In the genomic region with DNA sequence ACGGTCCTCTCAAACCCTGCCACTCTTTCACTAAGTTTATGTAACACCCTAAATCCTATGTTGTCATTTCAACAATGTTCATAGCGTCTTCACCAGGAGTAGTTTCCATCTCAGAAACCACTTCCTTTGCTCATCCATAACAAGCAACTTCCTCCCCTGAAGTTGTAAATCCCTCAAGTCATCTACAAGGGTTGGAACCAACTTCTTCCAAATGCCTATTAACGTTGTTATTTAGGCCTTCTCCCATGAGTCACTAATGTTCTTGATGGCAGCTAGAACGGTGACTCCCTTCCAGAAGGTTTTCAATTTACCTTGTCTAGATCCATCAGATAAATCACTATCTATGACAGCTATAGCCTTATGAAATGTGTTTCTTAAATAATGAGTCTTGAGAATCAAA, we compare ENCODE assay signal across 15 cellular contexts.
"Had no signal": no experiment of that assay in that cellular context is flagged by ENCODE, and none has a peak within 500 bp of the region (broad histone marks: within the 10 kb centered on the region; RNA-seq: fewer than 3 reads in every experiment).

No MANE protein-coding gene starts in this region.

- DNase-seq: activated CD4-positive, alpha-beta memory T cell treated with anti-CD3 and anti-CD28 coated beads for 36 hours; activated CD4-positive, alpha-beta T cell treated with anti-CD3 and anti-CD28 coated beads for 36 hours; activated effector memory CD4-positive, alpha-beta T cell treated with Interleukin-2 at 50 U/mL for 16 hours; activated naive CD4-positive, alpha-beta T cell treated with anti-CD3 and anti-CD28 coated beads, Interleukin-2, amount 50 U/mL, for 16 hours; activated T-cell treated with anti-CD3 and anti-CD28 coated beads, Interleukin-2, amount 50 U/mL, for 24 hours; effector memory CD4-positive, alpha-beta T cell; foreskin keratinocyte; glutamatergic neuron; nucleus accumbens; stimulated activated CD4-positive, alpha-beta T cell treated with anti-CD3 and anti-CD28 coated beads, Interleukin-15, amount 100 ng/mL, for 24 hours; stimulated activated CD4-positive, alpha-beta T cell treated with anti-CD3 and anti-CD28 coated beads, Interleukin-4, amount 100 ng/mL, for 1 hour; stimulated activated naive CD4-positive, alpha-beta T cell; T1000; transverse colon; WERI-Rb-1 had no signal

- ATAC-seq: activated CD4-positive, alpha-beta T cell treated with anti-CD3 and anti-CD28 coated beads for 36 hours; foreskin keratinocyte had no signal
